Comparison of ENCODE assay signal across 1 cellular context in genomic region chr20:5586720-5587119, GRCh38.
TF ChIP-seq lines count a peak whose summit lies in the region.

No MANE protein-coding gene starts in this region.

TF ChIP-seq in GM12878, 131 proteins besides CTCF, POLR2A, EP300 and RAD21 (continued from another document):
- TF ChIP-seq CUX1 (IDR thresholded peaks at IDR 0.05; ENCODE audit: insufficient replicate concordance, low read depth, low read length) = peak; percentile 23
- TF ChIP-seq IKZF1 (conservative IDR thresholded peaks at IDR 0.05) = 0 out of 2 replicates have a peak, but pooled peaks have one; percentile 36
- TF ChIP-seq ZNF592 (IDR thresholded peaks at IDR 0.05) = peak; percentile 84
- no peak for TF ChIP-seq PRDM15 (CRISPR knock-in tag; IDR thresholded peaks at IDR 0.05)
- TF ChIP-seq MEF2B (IDR thresholded peaks at IDR 0.05; ENCODE audit: partially characterized antibody, poor library complexity, severe bottlenecking) = peak; percentile 25
- TF ChIP-seq BCLAF1 (IDR thresholded peaks at IDR 0.05) = no peak
- TF ChIP-seq PAX8 (IDR thresholded peaks at IDR 0.05) = peak; percentile 82; the same call in 1 of the 2 replicates
- TF ChIP-seq ETV6 (conservative IDR thresholded peaks at IDR 0.05 in 1 of 2, IDR thresholded peaks at IDR 0.05 in 1 of 2; ENCODE audit: borderline replicate concordance in 1 of 2, low read depth in 1 of 2) = no peak
- TF ChIP-seq ZNF687 (IDR thresholded peaks at IDR 0.05) = peak; percentile 98
- peak; percentile 55; the same call in 1 of the 2 replicates for TF ChIP-seq RELB (IDR thresholded peaks at IDR 0.05; ENCODE audit: low read depth)
- TF ChIP-seq ZBTB40 (IDR thresholded peaks at IDR 0.05; ENCODE audit: borderline replicate concordance) = peak; percentile 36; the same call in 1 of the 2 replicates
- TF ChIP-seq ZNF24 (IDR thresholded peaks at IDR 0.05) = peak; percentile 41; the same call in 1 of the 2 replicates
TF ChIP-seq in GM12878: peak in this region for 12.
